In the genomic region with DNA sequence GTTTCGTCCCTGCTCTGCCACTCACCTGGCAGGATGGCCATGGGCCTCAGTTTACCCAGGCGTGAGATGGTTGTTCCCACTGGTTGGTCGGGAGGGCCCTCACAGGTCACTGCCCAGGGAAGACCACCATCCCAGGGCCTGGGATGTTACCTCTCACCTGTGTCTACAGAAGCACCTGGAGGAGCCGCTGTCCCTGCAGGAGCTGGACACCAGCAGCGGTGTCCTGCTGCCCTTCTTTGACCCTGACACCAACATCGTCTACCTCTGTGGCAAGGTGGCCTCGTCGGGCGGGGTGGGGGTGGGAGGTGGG, we compare ENCODE assay signal across 10 cellular contexts. TPM values are rescaled to one million over a fixed set of nuclear protein-coding genes. Genes with fewer than 3 reads are reported as not detected.
DNase-seq lines count a peak whose midpoint lies in the region; ATAC-seq and TF ChIP-seq lines count a peak whose summit lies in the region.
"Had no signal": no experiment of that assay in that cellular context is flagged by ENCODE, and none has a peak within 500 bp of the region (broad histone marks: within the 10 kb centered on the region; RNA-seq: fewer than 3 reads in every experiment).

No MANE protein-coding gene starts in this region.

- no peak for DNase-seq in WTC11 (ENCODE audit: low spot score)
- DNase-seq in memory B cell (ENCODE audit: low spot score in 2 of 2) = no peak
- DNase-seq in uterus = no peak
- DNase-seq in stomach = no peak
- no peak for DNase-seq in Right ventricle myocardium superior
- no peak for DNase-seq in smooth muscle cell (lab: John Stamatoyannopoulos, UW; ENCODE audit: unreplicated experiment)
- DNase-seq: NCI-H1048, NCI-H446 treated with DMSO at 0.1 percent for 48 hours had no signal

- CTCF ChIA-PET in WTC11 (lab: Charles Lee) = interaction anchor here (0.6 to 4.8 kb wide), 10 partner anchors 9 to 447 kb away, joined by 3 to 21 read pairs (median 4); a partner anchor contains a TSS

- H3K9me3 ChIP-seq in uterus = no peaks in the 10 kb centered on the region
- H3K9me3 ChIP-seq in stomach = no peaks in the 10 kb centered on the region
- H3K9me3 ChIP-seq in smooth muscle cell (replicated peaks; ENCODE audit: low read depth) = no peaks in the 10 kb centered on the region

- no peak overlapping the region for H2AFZ ChIP-seq in smooth muscle cell (ENCODE audit: low read depth)

- H3K4me2 ChIP-seq in smooth muscle cell = no peak overlapping the region

- TF ChIP-seq POLR2A in GM15510 (IDR thresholded peaks at IDR 0.05; ENCODE audit: borderline replicate concordance, extremely low read depth, insufficient read length) (peak; percentile 13), uterus (IDR thresholded peaks at IDR 0.05) (no peak), stomach (IDR thresholded peaks at IDR 0.05) (no peak)

- H3K36me3 ChIP-seq in uterus = no peaks in the 10 kb centered on the region
- peaks cover 0 to 10% (median 8%) of the 10 kb centered on the region in 4 donors for H3K36me3 ChIP-seq in stomach
- no peaks in the 10 kb centered on the region for H3K36me3 ChIP-seq in smooth muscle cell (ENCODE audit: low read depth)

- H3K36me3 Mint-ChIP-seq in WTC11 (no peaks in the 10 kb centered on the region), memory B cell (peaks cover 23% of the 10 kb centered on the region)

- H3F3A ChIP-seq in smooth muscle cell (ENCODE audit: low read depth) = peaks cover 2% of the 10 kb centered on the region

- H3K4me3 Mint-ChIP-seq in WTC11 (no peak overlapping the region), memory B cell (peak overlapping the region; percentile 97)

- no peak overlapping the region for H3K27ac Mint-ChIP-seq in WTC11
- H3K27ac Mint-ChIP-seq in memory B cell = peak overlapping the region; percentile 96

- ATAC-seq in WTC11 (no peak), memory B cell (ENCODE audit: low read depth) (no peak), Right ventricle myocardium superior (ENCODE audit: poor library complexity) (no peak)

- peaks cover 17% of the 10 kb centered on the region for H3K27me3 Mint-ChIP-seq in WTC11 (ENCODE audit: low read depth)
- H3K27me3 Mint-ChIP-seq in memory B cell = no peaks in the 10 kb centered on the region

- H3K27ac ChIP-seq in C4-2B (no peak overlapping the region), uterus (no peak overlapping the region), stomach (peak overlapping the region in 2 of 5 donors; percentile 88 to 90), smooth muscle cell (ENCODE audit: low read depth) (no peak overlapping the region)

- no peaks in the 10 kb centered on the region for H3K27me3 ChIP-seq in uterus
- no peaks in the 10 kb centered on the region for H3K27me3 ChIP-seq in stomach
- H3K27me3 ChIP-seq in smooth muscle cell (ENCODE audit: low read depth) = no peaks in the 10 kb centered on the region

- H3K4me1 ChIP-seq in uterus = peaks cover 0 to 8% of the 10 kb centered on the region in 2 donors
- peaks cover 7 to 36% (median 24%) of the 10 kb centered on the region in 4 donors for H3K4me1 ChIP-seq in stomach
- H3K4me1 ChIP-seq in smooth muscle cell (ENCODE audit: low read depth) = no peaks in the 10 kb centered on the region

- no peak for TF ChIP-seq EP300 in stomach (IDR thresholded peaks at IDR 0.05)

- H3K9me3 Mint-ChIP-seq in WTC11 (no peaks in the 10 kb centered on the region), memory B cell (no peaks in the 10 kb centered on the region)

- no peak overlapping the region for H3K9ac ChIP-seq in smooth muscle cell (ENCODE audit: low read depth)

- POLR2A ChIA-PET in WTC11 (lab: Charles Lee) = no interaction called here

- WGBS in stomach, 5 donors = 68 to 89% (median 76%) methylated on average over 7 to 9 of the region's 9 CpGs
- 76% methylated on average over 9 of the region's 9 CpGs for WGBS in smooth muscle cell (ENCODE audit: low lambda C conversion rate)

- H4K20me1 ChIP-seq in smooth muscle cell (ENCODE audit: low read depth) = no peaks in the 10 kb centered on the region

- H3K4me3 ChIP-seq in uterus = no peak overlapping the region
- peak overlapping the region in 2 of 4 donors; percentile 54 to 65 for H3K4me3 ChIP-seq in stomach
- H3K4me3 ChIP-seq in smooth muscle cell = no peak overlapping the region

- peaks cover 7% of the 10 kb centered on the region for H3K4me1 Mint-ChIP-seq in WTC11
- peaks cover 23% of the 10 kb centered on the region for H3K4me1 Mint-ChIP-seq in memory B cell

- intact Hi-C loops in uterus (cut with DNase I; ENCODE audit: low total_unique reads) = no loop called here
- intact Hi-C loops in stomach (cut with DNase I; ENCODE audit: low total_unique reads) = no loop called here
- intact Hi-C loops in Right ventricle myocardium superior (cut with DNase I) = no loop called here

- H3K79me2 ChIP-seq in smooth muscle cell (ENCODE audit: low read depth) = no peaks in the 10 kb centered on the region

- TF ChIP-seq CTCF in C4-2B (conservative IDR thresholded peaks at IDR 0.05) = peak; percentile 23
- no peak for TF ChIP-seq CTCF in WTC11 (IDR thresholded peaks at IDR 0.05)
- TF ChIP-seq CTCF in uterus (IDR thresholded peaks at IDR 0.05) = peak in 1 of 4 experiments; percentile 3
- no peak for TF ChIP-seq CTCF in stomach (IDR thresholded peaks at IDR 0.05)
- no peak for TF ChIP-seq CTCF in smooth muscle cell (IDR thresholded peaks at IDR 0.05; ENCODE audit: borderline replicate concordance, insufficient read depth, poor library complexity, severe bottlenecking)

TF ChIP-seq in WTC11, 78 proteins besides CTCF, POLR2A, EP300 and RAD21:
- TF ChIP-seq, protein P1, sequence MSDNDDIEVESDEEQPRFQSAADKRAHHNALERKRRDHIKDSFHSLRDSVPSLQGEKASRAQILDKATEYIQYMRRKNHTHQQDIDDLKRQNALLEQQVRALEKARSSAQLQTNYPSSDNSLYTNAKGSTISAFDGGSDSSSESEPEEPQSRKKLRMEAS (CRISPR knock-in tag; IDR thresholded peaks at IDR 0.05) = 0 out of 2 replicates have a peak, but pooled peaks have one; percentile 1
- TF ChIP-seq NFE2L1 (CRISPR knock-in tag; IDR thresholded peaks at IDR 0.05) (no peak), GTF2I (CRISPR knock-in tag; conservative IDR thresholded peaks at IDR 0.05) (no peak)
TF ChIP-seq in WTC11: peak in this region for 1.

RNA-seq across cellular contexts. Expression of a gene that starts 4.1 kb away (rescaled TPM):
- total RNA-seq in WTC11 (2021) (6.2 to 10.0 TPM (median 6.5 TPM) in 3 replicates), uterus (10 to 100 TPM; 12.7 to 30.5 (median 18.2) TPM), stomach (10 to 100 TPM; 13.0 to 30.3 (median 18.7) TPM), Right ventricle myocardium superior (8.4 TPM), smooth muscle cell (4.3 and 5.1 TPM in 2 replicates)
- polyA plus RNA-seq in stomach (10 to 100 TPM; 34.2 to 42.5 (median 37.3) TPM), smooth muscle cell (5.6 and 6.3 TPM in 2 replicates)

RNA-seq across cellular contexts. Expression of a gene that starts 6.0 kb away (rescaled TPM):
- total RNA-seq in WTC11 (2021) (191 to 206 TPM (median 192 TPM) in 3 replicates), uterus (10 to 100 TPM in 2 of 4 donors, 1 to 10 TPM in 1, not detected in 1; 4.7 to 34.1 (median 27.5) TPM), stomach (100 to 1,000 TPM in 2 of 5 donors, 10 to 100 TPM in 2, not detected in 1; 21.3 to 415 (median 168) TPM), Right ventricle myocardium superior (48.7 TPM), smooth muscle cell (229 and 338 TPM in 2 replicates)
- polyA plus RNA-seq in stomach (100 to 1,000 TPM; 281 to 322 (median 321) TPM), smooth muscle cell (148 and 163 TPM in 2 replicates)

RNA-seq across cellular contexts. Expression of a gene that starts 6.2 kb away (rescaled TPM):
- total RNA-seq in WTC11 (2021) (37.2 to 77.0 TPM (median 53.2 TPM) in 3 replicates), uterus (100 to 1,000 TPM in 1 of 4 donors, 10 to 100 TPM in 3; 10.6 to 142 (median 41.0) TPM), stomach (10 to 100 TPM in 3 of 5 donors, 1 to 10 TPM in 2; 2.3 to 86.9 (median 19.0) TPM), Right ventricle myocardium superior (16.2 TPM), smooth muscle cell (3.7 and 55.1 TPM in 2 replicates)
- polyA plus RNA-seq in stomach (10 to 100 TPM; 80.8 to 86.0 (median 84.2) TPM), smooth muscle cell (90.0 and 95.5 TPM in 2 replicates)

RNA-seq across cellular contexts. Expression of a gene that starts 11.5 kb away (rescaled TPM):
- total RNA-seq in WTC11 (2021) = 7.1 to 11.3 TPM (median 8.3 TPM) in 3 replicates
- 10 to 100 TPM in 2 of 4 donors, 1 to 10 TPM in 2; 1.8 to 26.5 (median 9.5) TPM for total RNA-seq in uterus
- total RNA-seq in stomach = 100 to 1,000 TPM in 1 of 5 donors, 10 to 100 TPM in 3, 1 to 10 TPM in 1; 4.2 to 118 (median 63.6) TPM
- 10 to 100 TPM; 23.8 to 53.2 (median 42.2) TPM for polyA plus RNA-seq in stomach
- 3.3 TPM for total RNA-seq in Right ventricle myocardium superior
- 3.7 and 5.8 TPM in 2 replicates for total RNA-seq in smooth muscle cell
- polyA plus RNA-seq in smooth muscle cell = 8.2 and 16.3 TPM in 2 replicates
